Comparison of ENCODE assay signal across 14 cellular contexts in genomic region chr21:41764558-41765392, GRCh38. TPM values are rescaled to one million over a fixed set of nuclear protein-coding genes. Genes with fewer than 3 reads are reported as not detected.
A peak's percentile ranks its signal among the peaks of the same experiment; 100 is the strongest.
DNase-seq lines count a peak whose midpoint lies in the region; ATAC-seq, FAIRE-seq and TF ChIP-seq lines count a peak whose summit lies in the region.
"Had no signal": no experiment of that assay in that cellular context is flagged by ENCODE, and none has a peak within 500 bp of the region (broad histone marks: within the 10 kb centered on the region; RNA-seq: fewer than 3 reads in every experiment).

No MANE protein-coding gene starts in this region.

- intact Hi-C loops in spleen (cut with DNase I; ENCODE audit: low total_unique reads), result no loop called here

- no peak overlapping the region for H3K27ac Mint-ChIP-seq in astrocyte (ENCODE audit: unreplicated experiment)
- H3K27ac Mint-ChIP-seq in natural killer cell treated with Interleukin-12 subunit alpha and Interleukin-12 subunit beta and Interleukin-15 and Interleukin-18, amount 100 ng/mL, for 72 hours, result no peak overlapping the region

- H3K9ac ChIP-seq in astrocyte (ENCODE audit: low read length), result no peak overlapping the region

- H4K20me1 ChIP-seq in astrocyte (ENCODE audit: insufficient read depth, low read length), result peaks cover 3% of the 10 kb centered on the region

- peaks cover 12% of the 10 kb centered on the region for H3K9me3 Mint-ChIP-seq in astrocyte (ENCODE audit: unreplicated experiment)
- no peaks in the 10 kb centered on the region for H3K9me3 Mint-ChIP-seq in natural killer cell treated with Interleukin-12 subunit alpha and Interleukin-12 subunit beta and Interleukin-15 and Interleukin-18, amount 100 ng/mL, for 72 hours

- TF ChIP-seq CTCF in astrocyte (IDR thresholded peaks at IDR 0.05; ENCODE audit: insufficient read depth, low read depth, low read length) (no peak), spleen (IDR thresholded peaks at IDR 0.05 in 8 of 11, conservative IDR thresholded peaks at IDR 0.05 in 3 of 11) (no peak)

- H3K27me3 ChIP-seq in astrocyte (ENCODE audit: insufficient read depth, low read length) (peaks cover 32% of the 10 kb centered on the region), spleen (replicated peaks in 1 of 7) (peaks cover 0 to 100% (median 92%) of the 10 kb centered on the region in 7 donors)

- no peak for ATAC-seq in natural killer cell treated with Interleukin-12 subunit alpha and Interleukin-12 subunit beta and Interleukin-15 and Interleukin-18, amount 100 ng/mL, for 72 hours
- ATAC-seq: left ventricle myocardium superior had no signal

- TF ChIP-seq POLR2A in spleen (IDR thresholded peaks at IDR 0.05), result no peak

- peak overlapping the region; percentile 88 for H3K4me2 ChIP-seq in astrocyte (ENCODE audit: low read length)

- H3K27me3 Mint-ChIP-seq in astrocyte (ENCODE audit: low read depth, unreplicated experiment), result peaks cover 60% of the 10 kb centered on the region
- peaks cover 58 to 70% of the 10 kb centered on the region in 2 donors for H3K27me3 Mint-ChIP-seq in natural killer cell treated with Interleukin-12 subunit alpha and Interleukin-12 subunit beta and Interleukin-15 and Interleukin-18, amount 100 ng/mL, for 72 hours

- H3K79me2 ChIP-seq in astrocyte (ENCODE audit: insufficient read depth, low read length), result peaks cover 3% of the 10 kb centered on the region

- peak overlapping the region; percentile 8 for H3K4me3 Mint-ChIP-seq in astrocyte (ENCODE audit: unreplicated experiment)
- no peak overlapping the region for H3K4me3 Mint-ChIP-seq in natural killer cell treated with Interleukin-12 subunit alpha and Interleukin-12 subunit beta and Interleukin-15 and Interleukin-18, amount 100 ng/mL, for 72 hours

- H3K4me1 ChIP-seq in astrocyte (ENCODE audit: insufficient read depth, low read length) (peaks cover 36% of the 10 kb centered on the region), spleen (peaks cover 31 to 73% (median 49%) of the 10 kb centered on the region in 6 donors)

- H3K9me3 ChIP-seq in astrocyte (ENCODE audit: insufficient read depth, low read depth, low read length), result no peaks in the 10 kb centered on the region
- peaks cover 0 to 3% (median 0%) of the 10 kb centered on the region in 8 donors for H3K9me3 ChIP-seq in spleen
- H3K9me3 ChIP-seq: right atrium auricular region had no signal

- H2AFZ ChIP-seq in astrocyte (ENCODE audit: low read depth, low read length), result no peak overlapping the region

- H3K27ac ChIP-seq in astrocyte (ENCODE audit: low read depth, low read length) (no peak overlapping the region), spleen (no peak overlapping the region)
- H3K27ac ChIP-seq: cardiac muscle cell, WERI-Rb-1 had no signal

- WGBS in spleen, 5 donors, result 62 to 80% (median 69%) methylated on average over 6 of the region's 6 CpGs

- no peak for FAIRE-seq in astrocyte (lab: Jason Lieb, UNC)

- H3K4me3 ChIP-seq in astrocyte (ENCODE audit: insufficient read depth, low read depth, low read length) (no peak overlapping the region), spleen (no peak overlapping the region)
- H3K4me3 ChIP-seq: cardiac muscle cell had no signal

- DNase-seq in HuH-7.5 (ENCODE audit: low spot score) (peak; percentile 69), astrocyte (ENCODE audit: low read depth) (no peak), kidney tubule cell (ENCODE audit: low spot score) (peak; percentile 94), spleen (peak; percentile 41), AG08395 (ENCODE audit: low spot score) (no peak), NCI-H1092 (lab: John Stamatoyannopoulos, UW) (no peak)
- no peak for DNase-seq in natural killer cell treated with Interleukin-12 subunit alpha and Interleukin-12 subunit beta and Interleukin-15 and Interleukin-18, amount 100 ng/mL, for 72 hours (ENCODE audit: low spot score)
- DNase-seq in stimulated activated CD4-positive, alpha-beta T cell treated with anti-CD3 and anti-CD28 coated beads, Interleukin-2, amount 100 ng/mL, for 24 hours, result no peak
- DNase-seq: activated T-cell treated with anti-CD3 and anti-CD28 coated beads, Interleukin-2, amount 50 U/mL, for 1 hour; left ventricle myocardium superior; NCI-H187 treated with DMSO at 0.1 percent for 48 hours; WERI-Rb-1 had no signal

- H3K36me3 ChIP-seq in astrocyte (ENCODE audit: insufficient read depth, low read length) (no peaks in the 10 kb centered on the region), spleen (no peaks in the 10 kb centered on the region)
- H3K36me3 ChIP-seq: cardiac muscle cell, right atrium auricular region, WERI-Rb-1 had no signal

- H3K36me3 Mint-ChIP-seq in astrocyte (ENCODE audit: low read depth, unreplicated experiment), result peaks cover 3% of the 10 kb centered on the region
- peaks cover 10% of the 10 kb centered on the region for H3K36me3 Mint-ChIP-seq in natural killer cell treated with Interleukin-12 subunit alpha and Interleukin-12 subunit beta and Interleukin-15 and Interleukin-18, amount 100 ng/mL, for 72 hours

- H3K4me1 Mint-ChIP-seq in astrocyte (ENCODE audit: low read depth, unreplicated experiment), result peaks cover 20% of the 10 kb centered on the region
- H3K4me1 Mint-ChIP-seq in natural killer cell treated with Interleukin-12 subunit alpha and Interleukin-12 subunit beta and Interleukin-15 and Interleukin-18, amount 100 ng/mL, for 72 hours (ENCODE audit: low read depth in 2 of 2), result peaks cover 30 to 34% of the 10 kb centered on the region in 2 donors

RNA-seq across cellular contexts. Expression of gene RIPK4, which starts 2.1 kb away (rescaled TPM):
- total RNA-seq in astrocyte, result 1.1 and 1.8 TPM in 2 replicates
- total RNA-seq in spleen, result not detected
- polyA plus RNA-seq in spleen, result under 1 TPM; 0.02 to 0.06 (median 0.06) TPM
- total RNA-seq in natural killer cell treated with Interleukin-12 subunit alpha and Interleukin-12 subunit beta and Interleukin-15 and Interleukin-18, amount 100 ng/mL, for 72 hours, result under 1 TPM in 1 of 2 donors, not detected in 1; 0.11 TPM

Comparison
In these comparisons a context has a peak if more than half of its experiments do, and no peak if none do; other contexts are left out.
1. DNase-seq: peak in HuH-7.5 (single experiment), kidney tubule cell (single experiment) and spleen (single experiment); none in astrocyte (single experiment), natural killer cell treated with Interleukin-12 subunit alpha and Interleukin-12 subunit beta and Interleukin-15 and Interleukin-18, amount 100 ng/mL, for 72 hours (single experiment), AG08395 (single experiment), NCI-H1092 (single experiment) and stimulated activated CD4-positive, alpha-beta T cell treated with anti-CD3 and anti-CD28 coated beads, Interleukin-2, amount 100 ng/mL, for 24 hours (0 of 2).